ENCODE assay signal across 11 cellular contexts in genomic region chr1:145670995-145671394, GRCh38. TPM values are rescaled to one million over a fixed set of nuclear protein-coding genes. Genes with fewer than 3 reads are reported as not detected.
DNase-seq lines count a peak whose midpoint lies in the region; ATAC-seq and TF ChIP-seq lines count a peak whose summit lies in the region.
"Not testable (repeated sequence)": the region's sequence is repeated elsewhere in the genome, so short reads cannot be mapped to it uniquely, and the experiment has no call there.
"Had no signal": no experiment of that assay in that cellular context is flagged by ENCODE, and none has a peak within 500 bp of the region (broad histone marks: within the 10 kb centered on the region; RNA-seq: fewer than 3 reads in every experiment).

No MANE protein-coding gene starts in this region.

- not testable (repeated sequence) for H3K4me3 Mint-ChIP-seq in activated CD4-positive, alpha-beta T cell treated with anti-CD3 and anti-CD28 coated beads for 36 hours; activated CD8-positive, alpha-beta memory T cell treated with anti-CD3 and anti-CD28 coated beads, Interleukin-2, amount 10 ng/mL, durations not matched to agents 7 days and 5 days; activated naive CD8-positive, alpha-beta T cell treated with anti-CD3 and anti-CD28 coated beads for 36 hours; endodermal cell
- peak overlapping the region in 1 of 2 donors; percentile 66 for H3K4me3 Mint-ChIP-seq in activated T-cell treated with anti-CD3 and anti-CD28 coated beads, Interleukin-2, amount 50 U/mL, for 72 hours
- peak overlapping the region; percentile 24 to 35 for H3K4me3 Mint-ChIP-seq in stimulated activated naive CD8-positive, alpha-beta T cell treated with anti-CD3 and anti-CD28 coated beads, Interleukin-15, amount 100 ng/mL, for 72 hours

- not testable (repeated sequence) for H3K27me3 ChIP-seq in endodermal cell (ENCODE audit: control insufficient read depth, insufficient read depth, low read length, poor library complexity, severe bottlenecking)

- not testable (repeated sequence) for H3K9me3 Mint-ChIP-seq in activated CD4-positive, alpha-beta T cell treated with anti-CD3 and anti-CD28 coated beads for 36 hours (ENCODE audit: low read depth); activated CD8-positive, alpha-beta memory T cell treated with anti-CD3 and anti-CD28 coated beads, Interleukin-2, amount 10 ng/mL, durations not matched to agents 7 days and 5 days (ENCODE audit: low read depth); activated T-cell treated with anti-CD3 and anti-CD28 coated beads, Interleukin-2, amount 50 U/mL, for 72 hours; activated naive CD8-positive, alpha-beta T cell treated with anti-CD3 and anti-CD28 coated beads for 36 hours; endodermal cell; stimulated activated naive CD8-positive, alpha-beta T cell treated with anti-CD3 and anti-CD28 coated beads, Interleukin-15, amount 100 ng/mL, for 72 hours

- H3K27me3 Mint-ChIP-seq in activated CD4-positive, alpha-beta T cell treated with anti-CD3 and anti-CD28 coated beads for 36 hours; activated CD8-positive, alpha-beta memory T cell treated with anti-CD3 and anti-CD28 coated beads, Interleukin-2, amount 10 ng/mL, durations not matched to agents 7 days and 5 days; activated T-cell treated with anti-CD3 and anti-CD28 coated beads, Interleukin-2, amount 50 U/mL, for 72 hours (ENCODE audit: low read depth); activated naive CD8-positive, alpha-beta T cell treated with anti-CD3 and anti-CD28 coated beads for 36 hours; endodermal cell (ENCODE audit: insufficient read depth); stimulated activated naive CD8-positive, alpha-beta T cell treated with anti-CD3 and anti-CD28 coated beads, Interleukin-15, amount 100 ng/mL, for 72 hours: not testable (repeated sequence)

- POLR2A ChIA-PET in activated CD4-positive, alpha-beta T cell treated with anti-CD3 and anti-CD28 coated beads for 36 hours (lab: Charles Lee): not testable (repeated sequence)

- H3K4me3 ChIP-seq in endodermal cell (ENCODE audit: low read length): not testable (repeated sequence)

- DNase-seq in activated CD4-positive, alpha-beta T cell treated with anti-CD3 and anti-CD28 coated beads for 36 hours; activated CD8-positive, alpha-beta memory T cell treated with anti-CD3 and anti-CD28 coated beads, Interleukin-2, amount 10 ng/mL, durations not matched to agents 7 days and 5 days; activated T-cell treated with anti-CD3 and anti-CD28 coated beads, Interleukin-2, amount 50 U/mL, for 72 hours; activated naive CD8-positive, alpha-beta T cell treated with anti-CD3 and anti-CD28 coated beads for 36 hours; endodermal cell; stimulated activated naive CD8-positive, alpha-beta T cell treated with anti-CD3 and anti-CD28 coated beads, Interleukin-15, amount 100 ng/mL, for 72 hours: not testable (repeated sequence)

- H3K36me3 Mint-ChIP-seq in activated CD4-positive, alpha-beta T cell treated with anti-CD3 and anti-CD28 coated beads for 36 hours (ENCODE audit: low read depth); activated T-cell treated with anti-CD3 and anti-CD28 coated beads, Interleukin-2, amount 50 U/mL, for 72 hours (ENCODE audit: insufficient read depth in 2 of 2): not testable (repeated sequence)
- peaks cover 19% of the 10 kb centered on the region for H3K36me3 Mint-ChIP-seq in activated CD8-positive, alpha-beta memory T cell treated with anti-CD3 and anti-CD28 coated beads, Interleukin-2, amount 10 ng/mL, durations not matched to agents 7 days and 5 days
- H3K36me3 Mint-ChIP-seq in activated naive CD8-positive, alpha-beta T cell treated with anti-CD3 and anti-CD28 coated beads for 36 hours: peaks cover 27% of the 10 kb centered on the region
- peaks cover 23% of the 10 kb centered on the region for H3K36me3 Mint-ChIP-seq in endodermal cell (ENCODE audit: low read depth)

- not testable (repeated sequence) for H3K27ac ChIP-seq in endodermal cell (ENCODE audit: low read depth, low read length)

- TF ChIP-seq CTCF in endodermal cell (conservative IDR thresholded peaks at IDR 0.05): not testable (repeated sequence)

- CTCF ChIA-PET in activated CD4-positive, alpha-beta T cell treated with anti-CD3 and anti-CD28 coated beads for 36 hours (lab: Charles Lee); activated CD8-positive, alpha-beta memory T cell treated with anti-CD3 and anti-CD28 coated beads, Interleukin-2, amount 10 ng/mL, durations not matched to agents 7 days and 5 days (lab: Charles Lee): not testable (repeated sequence)

- not testable (repeated sequence) for H3K27ac Mint-ChIP-seq in activated CD4-positive, alpha-beta T cell treated with anti-CD3 and anti-CD28 coated beads for 36 hours
- H3K27ac Mint-ChIP-seq in activated CD8-positive, alpha-beta memory T cell treated with anti-CD3 and anti-CD28 coated beads, Interleukin-2, amount 10 ng/mL, durations not matched to agents 7 days and 5 days: peak overlapping the region; percentile 18
- H3K27ac Mint-ChIP-seq in activated T-cell treated with anti-CD3 and anti-CD28 coated beads, Interleukin-2, amount 50 U/mL, for 72 hours: peak overlapping the region; percentile 49
- peak overlapping the region; percentile 81 for H3K27ac Mint-ChIP-seq in activated naive CD8-positive, alpha-beta T cell treated with anti-CD3 and anti-CD28 coated beads for 36 hours
- H3K27ac Mint-ChIP-seq in endodermal cell: peak overlapping the region; percentile 53
- peak overlapping the region in 1 of 2 donors; percentile 80 for H3K27ac Mint-ChIP-seq in stimulated activated naive CD8-positive, alpha-beta T cell treated with anti-CD3 and anti-CD28 coated beads, Interleukin-15, amount 100 ng/mL, for 72 hours

- not testable (repeated sequence) for H3K36me3 ChIP-seq in endodermal cell (ENCODE audit: control insufficient read depth, insufficient read depth, low read length)

- no CpG with 5 or more reads among the region's 2 CpGs for WGBS in endodermal cell (ENCODE audit: insufficient coverage in 1 of 2, insufficient read length in 1 of 2), 2 experiments

- H3K9ac ChIP-seq in endodermal cell (ENCODE audit: extremely low read depth, low read length, poor library complexity, severe bottlenecking): not testable (repeated sequence)

- H3K9me3 ChIP-seq in endodermal cell (ENCODE audit: control insufficient read depth, low read length): not testable (repeated sequence)

- not testable (repeated sequence) for H3K4me1 ChIP-seq in endodermal cell (ENCODE audit: control insufficient read depth, insufficient read depth, low read length)

- intact Hi-C loops in activated CD4-positive, alpha-beta T cell treated with anti-CD3 and anti-CD28 coated beads for 36 hours (cut with DNase I, micrococcal nuclease): not testable (repeated sequence)

- H3K4me1 Mint-ChIP-seq in activated CD4-positive, alpha-beta T cell treated with anti-CD3 and anti-CD28 coated beads for 36 hours: not testable (repeated sequence)
- H3K4me1 Mint-ChIP-seq in activated CD8-positive, alpha-beta memory T cell treated with anti-CD3 and anti-CD28 coated beads, Interleukin-2, amount 10 ng/mL, durations not matched to agents 7 days and 5 days: peaks cover 18% of the 10 kb centered on the region
- peaks cover 16% of the 10 kb centered on the region for H3K4me1 Mint-ChIP-seq in activated T-cell treated with anti-CD3 and anti-CD28 coated beads, Interleukin-2, amount 50 U/mL, for 72 hours (ENCODE audit: low read depth)
- peaks cover 18% of the 10 kb centered on the region for H3K4me1 Mint-ChIP-seq in activated naive CD8-positive, alpha-beta T cell treated with anti-CD3 and anti-CD28 coated beads for 36 hours
- peaks cover 11% of the 10 kb centered on the region for H3K4me1 Mint-ChIP-seq in endodermal cell
- H3K4me1 Mint-ChIP-seq in stimulated activated naive CD8-positive, alpha-beta T cell treated with anti-CD3 and anti-CD28 coated beads, Interleukin-15, amount 100 ng/mL, for 72 hours: peaks cover 21% of the 10 kb centered on the region

- peak; percentile 38 for ATAC-seq in activated CD4-positive, alpha-beta T cell treated with anti-CD3 and anti-CD28 coated beads for 36 hours
- not testable (repeated sequence) for ATAC-seq in activated CD8-positive, alpha-beta memory T cell treated with anti-CD3 and anti-CD28 coated beads, Interleukin-2, amount 10 ng/mL, durations not matched to agents 7 days and 5 days
- peak; percentile 25 to 47 for ATAC-seq in activated T-cell treated with anti-CD3 and anti-CD28 coated beads, Interleukin-2, amount 50 U/mL, for 72 hours (replicated peaks in 1 of 2)
- ATAC-seq in stimulated activated naive CD8-positive, alpha-beta T cell treated with anti-CD3 and anti-CD28 coated beads, Interleukin-15, amount 100 ng/mL, for 72 hours: peak; percentile 31

RNA-seq across cellular contexts. Expression of gene PDZK1, which starts 36.2 kb away (rescaled TPM):
- total RNA-seq in activated CD4-positive, alpha-beta T cell treated with anti-CD3 and anti-CD28 coated beads for 36 hours: not detected
- total RNA-seq in activated CD8-positive, alpha-beta memory T cell treated with anti-CD3 and anti-CD28 coated beads, Interleukin-2, amount 10 ng/mL, durations not matched to agents 7 days and 5 days: under 1 TPM in 1 of 2 experiments, not detected in 1; 0.12 TPM
- under 1 TPM; 0.39 to 0.41 TPM for total RNA-seq in activated T-cell treated with anti-CD3 and anti-CD28 coated beads, Interleukin-2, amount 50 U/mL, for 72 hours
- not detected for total RNA-seq in activated naive CD8-positive, alpha-beta T cell treated with anti-CD3 and anti-CD28 coated beads for 36 hours
- total RNA-seq in endodermal cell: 10 to 100 TPM; 47.2 to 51.8 TPM
- polyA plus RNA-seq in endodermal cell (2013, experiment 1 of 2): 12.6 TPM
- polyA plus RNA-seq in endodermal cell (2013, experiment 2 of 2): 13.9 TPM
- total RNA-seq: CD4-positive, alpha-beta T cell; CD8-positive, alpha-beta memory T cell; H1 had no signal
- polyA plus RNA-seq: CD14-positive monocyte had no signal

RNA-seq across cellular contexts. Expression of gene CD160, which starts 48.3 kb away (rescaled TPM):
- total RNA-seq in activated CD4-positive, alpha-beta T cell treated with anti-CD3 and anti-CD28 coated beads for 36 hours: under 1 TPM in 1 of 2 experiments, not detected in 1; 0.12 TPM
- 1 to 10 TPM; 3.9 to 5.4 TPM for total RNA-seq in activated CD8-positive, alpha-beta memory T cell treated with anti-CD3 and anti-CD28 coated beads, Interleukin-2, amount 10 ng/mL, durations not matched to agents 7 days and 5 days
- total RNA-seq in activated T-cell treated with anti-CD3 and anti-CD28 coated beads, Interleukin-2, amount 50 U/mL, for 72 hours: under 1 TPM in 1 of 2 donors, not detected in 1; 0.29 TPM
- 10 to 100 TPM; 14.2 to 14.4 TPM for total RNA-seq in activated naive CD8-positive, alpha-beta T cell treated with anti-CD3 and anti-CD28 coated beads for 36 hours
- not detected for total RNA-seq in endodermal cell
- not detected for polyA plus RNA-seq in endodermal cell (2013, experiment 1 of 2)
- polyA plus RNA-seq in endodermal cell (2013, experiment 2 of 2): not detected
- total RNA-seq: CD4-positive, alpha-beta T cell; GM23248; H1 had no signal
- polyA plus RNA-seq: H1 had no signal

Comparison
In these comparisons a context has a peak if more than half of its experiments do, and no peak if none do; other contexts are left out.
1. RNA of gene PDZK1, which starts 36.2 kb away (total RNA-seq): 47.2 to 51.8 TPM in endodermal cell; 0.39 to 0.41 TPM in activated T-cell treated with anti-CD3 and anti-CD28 coated beads, Interleukin-2, amount 50 U/mL, for 72 hours, 0.12 TPM in activated CD8-positive, alpha-beta memory T cell treated with anti-CD3 and anti-CD28 coated beads, Interleukin-2, amount 10 ng/mL, durations not matched to agents 7 days and 5 days, not detected in activated naive CD8-positive, alpha-beta T cell treated with anti-CD3 and anti-CD28 coated beads for 36 hours and not detected in activated CD4-positive, alpha-beta T cell treated with anti-CD3 and anti-CD28 coated beads for 36 hours; every median in the first group is over 10 times any median in the second.